1 cellular context compared by ENCODE assay signal in the genomic region with DNA sequence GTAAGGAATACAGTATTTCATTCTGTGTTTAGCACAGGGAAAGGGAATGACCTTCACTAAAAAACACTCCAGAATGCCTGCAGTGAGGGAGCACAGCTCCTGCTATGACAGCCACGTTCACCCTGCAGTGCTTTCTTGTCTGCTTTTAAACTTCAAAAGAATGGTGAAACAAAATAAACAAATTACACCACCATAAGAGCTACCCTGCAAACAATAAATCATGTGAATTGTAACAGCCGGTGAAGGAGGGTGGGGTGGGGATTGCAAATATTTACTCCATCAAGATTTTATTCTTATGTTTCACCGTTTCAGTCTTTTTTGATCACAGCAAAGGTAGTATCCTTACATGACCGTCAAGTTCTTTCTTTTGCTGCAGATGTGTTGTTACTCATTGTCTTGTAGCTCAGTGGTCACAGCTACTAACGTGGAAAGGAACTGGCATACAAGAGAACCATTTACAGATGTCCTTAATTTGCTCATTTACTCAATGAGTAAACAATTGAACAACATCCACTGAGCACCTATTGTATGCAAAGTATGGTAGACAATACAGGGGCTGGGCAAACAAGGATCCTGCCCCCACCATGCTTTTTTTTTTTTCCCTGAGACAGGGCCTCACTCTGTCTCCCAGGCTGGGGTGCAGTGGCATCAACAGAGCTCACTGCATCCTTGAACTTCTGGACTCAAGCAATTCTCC.
TF ChIP-seq lines count a peak whose summit lies in the region.

No MANE protein-coding gene starts in this region.

TF ChIP-seq in HEK293, 187 proteins besides CTCF, POLR2A, EP300 and RAD21 (continued from another document and continues in another):
- TF ChIP-seq ZNF266 (tag by site-specific recombination; IDR thresholded peaks at IDR 0.05; ENCODE audit: low read depth), result no peak
- no peak for TF ChIP-seq ZNF121 (tag by site-specific recombination; IDR thresholded peaks at IDR 0.05)
- TF ChIP-seq ZNF529 (tag by site-specific recombination; IDR thresholded peaks at IDR 0.05; ENCODE audit: insufficient replicate concordance), result peak; percentile 6
- no peak for TF ChIP-seq ZNF660 (tag by site-specific recombination; IDR thresholded peaks at IDR 0.05)
- TF ChIP-seq GLIS2 (tag by site-specific recombination; IDR thresholded peaks at IDR 0.05), result no peak
- TF ChIP-seq ZSCAN30 (tag by site-specific recombination; IDR thresholded peaks at IDR 0.05), result no peak
- TF ChIP-seq ZNF792 (tag by site-specific recombination; IDR thresholded peaks at IDR 0.05), result no peak
- TF ChIP-seq ZNF571 (tag by site-specific recombination; IDR thresholded peaks at IDR 0.05), result no peak
- TF ChIP-seq SP3 (tag by site-specific recombination; IDR thresholded peaks at IDR 0.05), result no peak
- no peak for TF ChIP-seq ZNF292 (tag by site-specific recombination; IDR thresholded peaks at IDR 0.05; ENCODE audit: borderline replicate concordance, low read depth)
- TF ChIP-seq SCRT2 (tag by site-specific recombination; IDR thresholded peaks at IDR 0.05), result no peak
- TF ChIP-seq TCF7L2 (IDR thresholded peaks at IDR 0.05; ENCODE audit: borderline replicate concordance, low read depth, low read length), result peak; percentile 90
- 0 out of 2 replicates have a peak, but pooled peaks have one; percentile 16 for TF ChIP-seq ZBTB21 (tag by site-specific recombination; IDR thresholded peaks at IDR 0.05)
- TF ChIP-seq, protein P1, sequence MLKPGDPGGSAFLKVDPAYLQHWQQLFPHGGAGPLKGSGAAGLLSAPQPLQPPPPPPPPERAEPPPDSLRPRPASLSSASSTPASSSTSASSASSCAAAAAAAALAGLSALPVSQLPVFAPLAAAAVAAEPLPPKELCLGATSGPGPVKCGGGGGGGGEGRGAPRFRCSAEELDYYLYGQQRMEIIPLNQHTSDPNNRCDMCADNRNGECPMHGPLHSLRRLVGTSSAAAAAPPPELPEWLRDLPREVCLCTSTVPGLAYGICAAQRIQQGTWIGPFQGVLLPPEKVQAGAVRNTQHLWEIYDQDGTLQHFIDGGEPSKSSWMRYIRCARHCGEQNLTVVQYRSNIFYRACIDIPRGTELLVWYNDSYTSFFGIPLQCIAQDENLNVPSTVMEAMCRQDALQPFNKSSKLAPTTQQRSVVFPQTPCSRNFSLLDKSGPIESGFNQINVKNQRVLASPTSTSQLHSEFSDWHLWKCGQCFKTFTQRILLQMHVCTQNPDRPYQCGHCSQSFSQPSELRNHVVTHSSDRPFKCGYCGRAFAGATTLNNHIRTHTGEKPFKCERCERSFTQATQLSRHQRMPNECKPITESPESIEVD (tag by site-specific recombination; IDR thresholded peaks at IDR 0.05), result peak; percentile 55
- TF ChIP-seq, protein P2, sequence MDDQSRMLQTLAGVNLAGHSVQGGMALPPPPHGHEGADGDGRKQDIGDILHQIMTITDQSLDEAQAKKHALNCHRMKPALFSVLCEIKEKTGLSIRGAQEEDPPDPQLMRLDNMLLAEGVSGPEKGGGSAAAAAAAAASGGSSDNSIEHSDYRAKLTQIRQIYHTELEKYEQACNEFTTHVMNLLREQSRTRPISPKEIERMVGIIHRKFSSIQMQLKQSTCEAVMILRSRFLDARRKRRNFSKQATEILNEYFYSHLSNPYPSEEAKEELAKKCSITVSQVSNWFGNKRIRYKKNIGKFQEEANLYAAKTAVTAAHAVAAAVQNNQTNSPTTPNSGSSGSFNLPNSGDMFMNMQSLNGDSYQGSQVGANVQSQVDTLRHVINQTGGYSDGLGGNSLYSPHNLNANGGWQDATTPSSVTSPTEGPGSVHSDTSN (CRISPR knock-in tag; IDR thresholded peaks at IDR 0.05), result no peak
- TF ChIP-seq ZBTB20 (tag by site-specific recombination; IDR thresholded peaks at IDR 0.05), result no peak
- no peak for TF ChIP-seq ZNF830 (tag by site-specific recombination; IDR thresholded peaks at IDR 0.05; ENCODE audit: low read depth)
- no peak for TF ChIP-seq HOXA7 (CRISPR knock-in tag; IDR thresholded peaks at IDR 0.05; ENCODE audit: borderline replicate concordance)
- peak; percentile 86 for TF ChIP-seq SP7 (tag by site-specific recombination; IDR thresholded peaks at IDR 0.05)
- TF ChIP-seq SALL2 (tag by site-specific recombination; IDR thresholded peaks at IDR 0.05; ENCODE audit: borderline replicate concordance), result no peak
- no peak for TF ChIP-seq GLIS1 (tag by site-specific recombination; IDR thresholded peaks at IDR 0.05)
- no peak for TF ChIP-seq KLF16 (tag by site-specific recombination; IDR thresholded peaks at IDR 0.05)
- TF ChIP-seq ZNF423 (tag by site-specific recombination; IDR thresholded peaks at IDR 0.05), result no peak
- no peak for TF ChIP-seq ZNF707 (tag by site-specific recombination; IDR thresholded peaks at IDR 0.05)
- TF ChIP-seq ZNF169 (tag by site-specific recombination; IDR thresholded peaks at IDR 0.05), result no peak
- TF ChIP-seq ZNF510 (tag by site-specific recombination; IDR thresholded peaks at IDR 0.05; ENCODE audit: insufficient replicate concordance), result no peak
- TF ChIP-seq ZNF48 (tag by site-specific recombination; IDR thresholded peaks at IDR 0.05), result no peak
- TF ChIP-seq ZNF19 (tag by site-specific recombination; IDR thresholded peaks at IDR 0.05; ENCODE audit: low read depth), result no peak
- no peak for TF ChIP-seq ZNF324 (tag by site-specific recombination; IDR thresholded peaks at IDR 0.05)
- peak; percentile 27; the same call in 1 of the 2 replicates for TF ChIP-seq IKZF3 (tag by site-specific recombination; IDR thresholded peaks at IDR 0.05)
- TF ChIP-seq, protein P3, sequence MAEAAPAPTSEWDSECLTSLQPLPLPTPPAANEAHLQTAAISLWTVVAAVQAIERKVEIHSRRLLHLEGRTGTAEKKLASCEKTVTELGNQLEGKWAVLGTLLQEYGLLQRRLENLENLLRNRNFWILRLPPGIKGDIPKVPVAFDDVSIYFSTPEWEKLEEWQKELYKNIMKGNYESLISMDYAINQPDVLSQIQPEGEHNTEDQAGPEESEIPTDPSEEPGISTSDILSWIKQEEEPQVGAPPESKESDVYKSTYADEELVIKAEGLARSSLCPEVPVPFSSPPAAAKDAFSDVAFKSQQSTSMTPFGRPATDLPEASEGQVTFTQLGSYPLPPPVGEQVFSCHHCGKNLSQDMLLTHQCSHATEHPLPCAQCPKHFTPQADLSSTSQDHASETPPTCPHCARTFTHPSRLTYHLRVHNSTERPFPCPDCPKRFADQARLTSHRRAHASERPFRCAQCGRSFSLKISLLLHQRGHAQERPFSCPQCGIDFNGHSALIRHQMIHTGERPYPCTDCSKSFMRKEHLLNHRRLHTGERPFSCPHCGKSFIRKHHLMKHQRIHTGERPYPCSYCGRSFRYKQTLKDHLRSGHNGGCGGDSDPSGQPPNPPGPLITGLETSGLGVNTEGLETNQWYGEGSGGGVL (tag by site-specific recombination; IDR thresholded peaks at IDR 0.05), result no peak
- TF ChIP-seq, protein P4, sequence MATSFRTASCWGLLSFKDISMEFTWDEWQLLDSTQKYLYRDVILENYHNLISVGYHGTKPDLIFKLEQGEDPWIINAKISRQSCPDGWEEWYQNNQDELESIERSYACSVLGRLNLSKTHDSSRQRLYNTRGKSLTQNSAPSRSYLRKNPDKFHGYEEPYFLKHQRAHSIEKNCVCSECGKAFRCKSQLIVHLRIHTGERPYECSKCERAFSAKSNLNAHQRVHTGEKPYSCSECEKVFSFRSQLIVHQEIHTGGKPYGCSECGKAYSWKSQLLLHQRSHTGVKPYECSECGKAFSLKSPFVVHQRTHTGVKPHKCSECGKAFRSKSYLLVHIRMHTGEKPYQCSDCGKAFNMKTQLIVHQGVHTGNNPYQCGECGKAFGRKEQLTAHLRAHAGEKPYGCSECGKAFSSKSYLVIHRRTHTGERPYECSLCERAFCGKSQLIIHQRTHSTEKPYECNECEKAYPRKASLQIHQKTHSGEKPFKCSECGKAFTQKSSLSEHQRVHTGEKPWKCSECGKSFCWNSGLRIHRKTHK (tag by site-specific recombination; IDR thresholded peaks at IDR 0.05), result no peak
- no peak for TF ChIP-seq ZNF132 (tag by site-specific recombination; IDR thresholded peaks at IDR 0.05; ENCODE audit: borderline replicate concordance)
- no peak for TF ChIP-seq ZNF302 (tag by site-specific recombination; IDR thresholded peaks at IDR 0.05; ENCODE audit: low read depth)
- TF ChIP-seq PRDM1 (tag by site-specific recombination; IDR thresholded peaks at IDR 0.05), result no peak
- TF ChIP-seq WT1 (tag by site-specific recombination; IDR thresholded peaks at IDR 0.05), result peak; percentile 77
- no peak for TF ChIP-seq ZNF341 (tag by site-specific recombination; IDR thresholded peaks at IDR 0.05; ENCODE audit: low read depth)
- TF ChIP-seq BCL11A (tag by site-specific recombination; IDR thresholded peaks at IDR 0.05; ENCODE audit: low read depth), result peak; percentile 32; the same call in 1 of the 2 replicates
- TF ChIP-seq ZNF140 (tag by site-specific recombination; IDR thresholded peaks at IDR 0.05), result no peak
- no peak for TF ChIP-seq ZNF175 (tag by site-specific recombination; IDR thresholded peaks at IDR 0.05)
- TF ChIP-seq ZNF626 (tag by site-specific recombination; IDR thresholded peaks at IDR 0.05), result no peak
- no peak for TF ChIP-seq RBAK (tag by site-specific recombination; IDR thresholded peaks at IDR 0.05)
- TF ChIP-seq, protein P5, sequence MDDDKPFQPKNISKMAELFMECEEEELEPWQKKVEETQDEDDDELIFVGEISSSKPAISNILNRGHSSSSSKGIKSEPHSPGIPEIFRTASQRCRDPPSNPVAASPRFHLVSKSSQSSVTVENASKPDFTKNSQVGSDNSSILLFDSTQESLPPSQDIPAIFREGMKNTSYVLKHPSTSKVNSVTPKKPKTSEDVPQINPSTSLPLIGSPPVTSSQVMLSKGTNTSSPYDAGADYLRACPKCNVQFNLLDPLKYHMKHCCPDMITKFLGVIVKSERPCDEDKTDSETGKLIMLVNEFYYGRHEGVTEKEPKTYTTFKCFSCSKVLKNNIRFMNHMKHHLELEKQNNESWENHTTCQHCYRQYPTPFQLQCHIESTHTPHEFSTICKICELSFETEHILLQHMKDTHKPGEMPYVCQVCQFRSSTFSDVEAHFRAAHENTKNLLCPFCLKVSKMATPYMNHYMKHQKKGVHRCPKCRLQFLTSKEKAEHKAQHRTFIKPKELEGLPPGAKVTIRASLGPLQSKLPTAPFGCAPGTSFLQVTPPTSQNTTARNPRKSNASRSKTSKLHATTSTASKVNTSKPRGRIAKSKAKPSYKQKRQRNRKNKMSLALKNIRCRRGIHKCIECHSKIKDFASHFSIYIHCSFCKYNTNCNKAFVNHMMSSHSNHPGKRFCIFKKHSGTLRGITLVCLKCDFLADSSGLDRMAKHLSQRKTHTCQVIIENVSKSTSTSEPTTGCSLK (tag by site-specific recombination; IDR thresholded peaks at IDR 0.05), result no peak
- TF ChIP-seq, protein P6, sequence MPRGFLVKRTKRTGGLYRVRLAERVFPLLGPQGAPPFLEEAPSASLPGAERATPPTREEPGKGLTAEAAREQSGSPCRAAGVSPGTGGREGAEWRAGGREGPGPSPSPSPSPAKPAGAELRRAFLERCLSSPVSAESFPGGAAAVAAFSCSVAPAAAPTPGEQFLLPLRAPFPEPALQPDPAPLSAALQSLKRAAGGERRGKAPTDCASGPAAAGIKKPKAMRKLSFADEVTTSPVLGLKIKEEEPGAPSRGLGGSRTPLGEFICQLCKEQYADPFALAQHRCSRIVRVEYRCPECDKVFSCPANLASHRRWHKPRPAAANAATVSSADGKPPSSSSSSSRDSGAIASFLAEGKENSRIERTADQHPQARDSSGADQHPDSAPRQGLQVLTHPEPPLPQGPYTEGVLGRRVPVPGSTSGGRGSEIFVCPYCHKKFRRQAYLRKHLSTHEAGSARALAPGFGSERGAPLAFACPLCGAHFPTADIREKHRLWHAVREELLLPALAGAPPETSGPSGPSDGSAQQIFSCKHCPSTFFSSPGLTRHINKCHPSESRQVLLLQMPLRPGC (tag by site-specific recombination; IDR thresholded peaks at IDR 0.05), result peak; percentile 70; the same call in 1 of the 2 replicates
- TF ChIP-seq ZNF416 (tag by site-specific recombination; IDR thresholded peaks at IDR 0.05), result no peak
- TF ChIP-seq ZNF621 (tag by site-specific recombination; IDR thresholded peaks at IDR 0.05), result no peak
- TF ChIP-seq, protein P7, sequence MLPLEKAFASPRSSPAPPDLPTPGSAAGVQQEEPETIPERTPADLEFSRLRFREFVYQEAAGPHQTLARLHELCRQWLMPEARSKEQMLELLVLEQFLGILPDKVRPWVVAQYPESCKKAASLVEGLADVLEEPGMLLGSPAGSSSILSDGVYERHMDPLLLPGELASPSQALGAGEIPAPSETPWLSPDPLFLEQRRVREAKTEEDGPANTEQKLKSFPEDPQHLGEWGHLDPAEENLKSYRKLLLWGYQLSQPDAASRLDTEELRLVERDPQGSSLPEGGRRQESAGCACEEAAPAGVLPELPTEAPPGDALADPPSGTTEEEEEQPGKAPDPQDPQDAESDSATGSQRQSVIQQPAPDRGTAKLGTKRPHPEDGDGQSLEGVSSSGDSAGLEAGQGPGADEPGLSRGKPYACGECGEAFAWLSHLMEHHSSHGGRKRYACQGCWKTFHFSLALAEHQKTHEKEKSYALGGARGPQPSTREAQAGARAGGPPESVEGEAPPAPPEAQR (tag by site-specific recombination; IDR thresholded peaks at IDR 0.05), result no peak
- TF ChIP-seq, protein P8, sequence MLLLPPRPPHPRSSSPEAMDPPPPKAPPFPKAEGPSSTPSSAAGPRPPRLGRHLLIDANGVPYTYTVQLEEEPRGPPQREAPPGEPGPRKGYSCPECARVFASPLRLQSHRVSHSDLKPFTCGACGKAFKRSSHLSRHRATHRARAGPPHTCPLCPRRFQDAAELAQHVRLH (tag by site-specific recombination; IDR thresholded peaks at IDR 0.05), result peak; percentile 48; the same call in 1 of the 2 replicates
- TF ChIP-seq ZNF843 (tag by site-specific recombination; IDR thresholded peaks at IDR 0.05), result 0 out of 2 replicates have a peak, but pooled peaks have one; percentile 49
- no peak for TF ChIP-seq ZNF248 (tag by site-specific recombination; IDR thresholded peaks at IDR 0.05)
- TF ChIP-seq, protein P9, sequence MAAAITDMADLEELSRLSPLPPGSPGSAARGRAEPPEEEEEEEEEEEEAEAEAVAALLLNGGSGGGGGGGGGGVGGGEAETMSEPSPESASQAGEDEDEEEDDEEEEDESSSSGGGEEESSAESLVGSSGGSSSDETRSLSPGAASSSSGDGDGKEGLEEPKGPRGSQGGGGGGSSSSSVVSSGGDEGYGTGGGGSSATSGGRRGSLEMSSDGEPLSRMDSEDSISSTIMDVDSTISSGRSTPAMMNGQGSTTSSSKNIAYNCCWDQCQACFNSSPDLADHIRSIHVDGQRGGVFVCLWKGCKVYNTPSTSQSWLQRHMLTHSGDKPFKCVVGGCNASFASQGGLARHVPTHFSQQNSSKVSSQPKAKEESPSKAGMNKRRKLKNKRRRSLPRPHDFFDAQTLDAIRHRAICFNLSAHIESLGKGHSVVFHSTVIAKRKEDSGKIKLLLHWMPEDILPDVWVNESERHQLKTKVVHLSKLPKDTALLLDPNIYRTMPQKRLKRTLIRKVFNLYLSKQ (tag by site-specific recombination; IDR thresholded peaks at IDR 0.05; ENCODE audit: borderline replicate concordance), result no peak
- TF ChIP-seq ZNF138 (tag by site-specific recombination; IDR thresholded peaks at IDR 0.05; ENCODE audit: borderline replicate concordance), result no peak
- peak; percentile 39; the same call in 1 of the 2 replicates for TF ChIP-seq GFI1B (tag by site-specific recombination; IDR thresholded peaks at IDR 0.05)
- TF ChIP-seq ZIC2 (tag by site-specific recombination; IDR thresholded peaks at IDR 0.05), result peak; percentile 80
- TF ChIP-seq GLI4 (tag by site-specific recombination; IDR thresholded peaks at IDR 0.05), result no peak
- no peak for TF ChIP-seq ZNF112 (tag by site-specific recombination; IDR thresholded peaks at IDR 0.05)
- TF ChIP-seq ZNF404 (tag by site-specific recombination; IDR thresholded peaks at IDR 0.05), result no peak
- TF ChIP-seq ZEB2 (tag by site-specific recombination; IDR thresholded peaks at IDR 0.05), result no peak
- TF ChIP-seq HOXD13 (CRISPR knock-in tag; IDR thresholded peaks at IDR 0.05; ENCODE audit: borderline replicate concordance), result no peak
- TF ChIP-seq ZNF701 (tag by site-specific recombination; IDR thresholded peaks at IDR 0.05), result no peak
